ENCODE assay signal across 8 cellular contexts in the genomic region with DNA sequence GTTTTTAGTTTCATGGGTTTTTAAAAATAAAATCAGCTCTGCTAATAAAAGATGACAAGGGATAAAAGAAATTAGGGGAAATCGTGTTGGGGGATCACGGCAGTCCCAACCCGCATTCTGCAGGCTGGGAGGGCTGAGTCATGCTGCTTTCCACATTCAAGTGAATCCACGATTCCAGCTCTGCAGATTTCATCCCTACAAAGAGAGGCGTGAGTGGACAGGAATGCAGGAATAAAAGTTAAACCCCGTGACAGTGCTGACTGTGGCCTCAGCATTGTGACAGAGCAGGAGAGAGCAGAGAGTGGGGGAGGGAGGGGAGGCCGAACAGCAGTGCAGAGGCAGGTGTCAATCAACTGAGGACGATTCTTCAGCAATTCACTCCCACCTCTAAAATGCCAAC.
DNase-seq lines count a peak whose midpoint lies in the region; ATAC-seq, FAIRE-seq and TF ChIP-seq lines count a peak whose summit lies in the region.

No MANE protein-coding gene starts in this region.

- no peak for TF ChIP-seq POLR2A in H1 (IDR thresholded peaks at IDR 0.05; ENCODE audit: control extremely low read depth in 1 of 2, low read depth in 2 of 2, low read length in 2 of 2)

- H2AFZ ChIP-seq in H1 (ENCODE audit: low read length) (no peak overlapping the region), neural cell (ENCODE audit: low read depth, low read length) (no peak overlapping the region)

- no peak overlapping the region for H3K4me2 ChIP-seq in H1 (ENCODE audit: insufficient read depth in 1 of 2, low read depth in 2 of 2, low read length in 2 of 2)
- no peak overlapping the region for H3K4me2 ChIP-seq in neural cell (ENCODE audit: low read length)

- no peaks in the 10 kb centered on the region; the same call in 1 of the 2 replicates for H3K23me2 ChIP-seq in H1 (ENCODE audit: low read depth, low read length)

- no peak overlapping the region for H2BK5ac ChIP-seq in H1 (ENCODE audit: low read depth, low read length)

- no peak overlapping the region for H3K14ac ChIP-seq in H1 (ENCODE audit: insufficient read length)

- no peaks in the 10 kb centered on the region for H3K9me2 ChIP-seq in neural cell (ENCODE audit: insufficient read depth, low read length)

- H2BK120ac ChIP-seq in H1 (replicated peaks; ENCODE audit: low read depth, low read length): no peak overlapping the region

- no peak for TF ChIP-seq CTCF in AG09319 (IDR thresholded peaks at IDR 0.05; ENCODE audit: low read depth, low read length)
- no peak for TF ChIP-seq CTCF in H1 (IDR thresholded peaks at IDR 0.05; ENCODE audit: control extremely low read depth in 1 of 3, insufficient read depth in 1 of 3, low read depth in 1 of 3, low read length in 3 of 3)
- peak; percentile 10 for TF ChIP-seq CTCF in neural cell (IDR thresholded peaks at IDR 0.05; ENCODE audit: poor library complexity, severe bottlenecking)

- no peaks in the 10 kb centered on the region for H3F3A ChIP-seq in neural cell (ENCODE audit: insufficient read depth, low read length, poor library complexity, severe bottlenecking)

- H3K9me3 ChIP-seq in H1 (ENCODE audit: insufficient read depth in 2 of 2, low read depth in 1 of 2, low read length in 1 of 2): no peaks in the 10 kb centered on the region
- H3K9me3 ChIP-seq in neural cell (ENCODE audit: low read length): no peaks in the 10 kb centered on the region

- H2AK5ac ChIP-seq in H1 (ENCODE audit: low read depth, low read length): no peak overlapping the region

- no peak for TF ChIP-seq EP300 in H1 (IDR thresholded peaks at IDR 0.05; ENCODE audit: borderline replicate concordance in 1 of 2, low read depth in 2 of 2, low read length in 2 of 2)
- TF ChIP-seq EP300 in neural cell (conservative IDR thresholded peaks at IDR 0.05; ENCODE audit: poor library complexity, severe bottlenecking): no peak

- no peak for TF ChIP-seq RAD21 in H1 (IDR thresholded peaks at IDR 0.05 in 1 of 2, conservative IDR thresholded peaks at IDR 0.05 in 1 of 2; ENCODE audit: low read depth in 2 of 2, low read length in 2 of 2)
- no peak for TF ChIP-seq RAD21 in neural cell (conservative IDR thresholded peaks at IDR 0.05)

- no peak overlapping the region for H3K9ac ChIP-seq in H1 (replicated peaks in 1 of 4; ENCODE audit: extremely low read depth in 1 of 4, low read depth in 3 of 4, low read length in 3 of 4)
- no peak overlapping the region for H3K9ac ChIP-seq in neural cell (ENCODE audit: low read length)

- H4K20me1 ChIP-seq in H1 (replicated peaks in 1 of 2; ENCODE audit: control insufficient read depth in 1 of 2, insufficient read depth in 2 of 2, low read length in 2 of 2) (no peaks in the 10 kb centered on the region), neural cell (ENCODE audit: insufficient read depth) (no peaks in the 10 kb centered on the region)

- CTCF ChIA-PET in H1 (lab: Charles Lee; ENCODE audit: partially characterized antibody): interaction anchor here (0.6 to 4.1 kb wide), 5 partner anchors 9 to 258 kb away, joined by 3 to 21 read pairs (median 7); no protein-coding TSS in a partner anchor

- no peaks in the 10 kb centered on the region for H3K79me1 ChIP-seq in H1 (ENCODE audit: low read depth, low read length)

- H3K23ac ChIP-seq in H1 (ENCODE audit: insufficient read length): no peak overlapping the region

- no peak overlapping the region for H3K56ac ChIP-seq in H1 (replicated peaks; ENCODE audit: insufficient read length, low read depth, low read length)

- peaks cover 0 to 5% (median 1%) of the 10 kb centered on the region in 4 experiments; a peak in 2 of 7 replicates for H3K4me1 ChIP-seq in H1 (replicated peaks in 1 of 4; ENCODE audit: control insufficient read depth in 3 of 4, insufficient read depth in 4 of 4, low read length in 3 of 4)

- POLR2A ChIA-PET in H1 (lab: Charles Lee; ENCODE audit: partially characterized antibody): no interaction called here

- H3K27ac ChIP-seq in H1 (ENCODE audit: low read depth, low read length) (no peak overlapping the region), neural cell (ENCODE audit: low read length) (no peak overlapping the region)

- H4K5ac ChIP-seq in H1 (ENCODE audit: insufficient read length, low read depth, low read length): no peak overlapping the region

- no peaks in the 10 kb centered on the region for H3K36me3 ChIP-seq in H1 (ENCODE audit: control insufficient read depth in 2 of 4, insufficient read depth in 4 of 4, low read length in 3 of 4)
- H3K36me3 ChIP-seq in neural cell (ENCODE audit: insufficient read depth, low read length): no peaks in the 10 kb centered on the region

- no peak overlapping the region for H3K4ac ChIP-seq in H1 (replicated peaks; ENCODE audit: insufficient read length, low read depth, low read length)

- H3K79me2 ChIP-seq in H1 (ENCODE audit: control insufficient read depth in 1 of 2, insufficient read depth in 2 of 2, low read length in 2 of 2): no peaks in the 10 kb centered on the region
- no peaks in the 10 kb centered on the region for H3K79me2 ChIP-seq in neural cell (replicated peaks; ENCODE audit: insufficient read depth, low read length)

- peak; percentile 36 for DNase-seq in AG09319 (ENCODE audit: extremely low read depth, low read depth)
- no peak for DNase-seq in H1 (ENCODE audit: low read depth in 1 of 2, low spot score in 2 of 2)
- DNase-seq in NOMO-1 (lab: John Stamatoyannopoulos, UW; ENCODE audit: unreplicated experiment in 2 of 2): no peak
- no peak for DNase-seq in activated CD8-positive, alpha-beta memory T cell treated with anti-CD3 and anti-CD28 coated beads for 24 hours
- DNase-seq in NCI-H526 treated with DMSO at 0.1 percent for 48 hours (lab: John Stamatoyannopoulos, UW): no peak

- H4K91ac ChIP-seq in H1 (replicated peaks; ENCODE audit: insufficient read length, low read length): no peak overlapping the region

- WGBS in H1 (ENCODE audit: extremely low coverage in 1 of 2, insufficient coverage in 1 of 2, insufficient read length in 1 of 2, insufficient replicate concordance in 2 of 2, low coverage in 1 of 2, low lambda C conversion rate in 2 of 2, missing lambda C conversion rate in 1 of 2), 2 experiments: 75% methylated on average over 8 of the region's 8 CpGs; no CpG with 5 or more reads in 1 of the 2 experiments

- H3K18ac ChIP-seq in H1 (ENCODE audit: extremely low read depth, low read length): no peak overlapping the region

- ATAC-seq in HG03025 (IDR thresholded peaks at IDR 0.05; ENCODE audit: low FRiP score, unreplicated experiment) (peak; percentile 23), HG02938 (IDR thresholded peaks at IDR 0.05; ENCODE audit: unreplicated experiment) (no peak)

- H3K27me3 ChIP-seq in H1 (replicated peaks in 1 of 4; ENCODE audit: control insufficient read depth in 3 of 4, extremely low read depth in 1 of 4, insufficient read depth in 3 of 4, low read length in 3 of 4): no peaks in the 10 kb centered on the region
- no peaks in the 10 kb centered on the region for H3K27me3 ChIP-seq in neural cell (ENCODE audit: insufficient read depth, low read depth, low read length)

- H2BK20ac ChIP-seq in H1 (ENCODE audit: low read length): no peak overlapping the region

- H3K4me3 ChIP-seq in H1 (ENCODE audit: extremely low read depth in 1 of 4, insufficient read depth in 2 of 4, low read depth in 3 of 4, low read length in 4 of 4) (no peak overlapping the region), neural cell (ENCODE audit: low read length) (peak overlapping the region; percentile 12)

- no peak overlapping the region for H2BK15ac ChIP-seq in H1 (ENCODE audit: low read length)

- H2BK12ac ChIP-seq in H1 (ENCODE audit: low read depth, low read length): no peak overlapping the region

- FAIRE-seq in H1 (lab: Jason Lieb, UNC): no peak

- H4K8ac ChIP-seq in H1 (ENCODE audit: extremely low read depth, insufficient read depth, low read length): no peak overlapping the region

TF ChIP-seq in H1, 55 proteins besides CTCF, POLR2A, EP300 and RAD21:
- peak; percentile 58; the same call in 1 of the 2 replicates for TF ChIP-seq BACH1 (IDR thresholded peaks at IDR 0.05; ENCODE audit: low read length)
- no peak for TF ChIP-seq TEAD4 (IDR thresholded peaks at IDR 0.05; ENCODE audit: low read depth, low read length)

TF ChIP-seq in neural cell, 6 proteins besides CTCF, POLR2A, EP300 and RAD21:
- TF ChIP-seq POLR2AphosphoS5 (IDR thresholded peaks at IDR 0.05) (no peak), SMC3 (conservative IDR thresholded peaks at IDR 0.05; ENCODE audit: poor library complexity) (no peak), TAF1 (IDR thresholded peaks at IDR 0.05; ENCODE audit: low read depth) (no peak), MXI1 (conservative IDR thresholded peaks at IDR 0.05; ENCODE audit: poor library complexity, severe bottlenecking) (no peak), REST (IDR thresholded peaks at IDR 0.05; ENCODE audit: borderline replicate concordance) (no peak), EZH2 (IDR thresholded peaks at IDR 0.05; ENCODE audit: borderline replicate concordance, insufficient read depth, low read length, poor library complexity, severe bottlenecking) (no peak)
